In genomic region chr2:158885676-158886045, GRCh38 we compare ENCODE assay signal across 8 cellular contexts.
DNase-seq lines count a peak whose midpoint lies in the region; ATAC-seq, FAIRE-seq and TF ChIP-seq lines count a peak whose summit lies in the region.
"Not testable (repeated sequence)": the region's sequence is repeated elsewhere in the genome, so short reads cannot be mapped to it uniquely, and the experiment has no call there.

No MANE protein-coding gene starts in this region.

- not testable (repeated sequence) for TF ChIP-seq CTCF in Caco-2 (IDR thresholded peaks at IDR 0.05; ENCODE audit: insufficient read depth in 1 of 2, low read depth in 1 of 2, low read length in 1 of 2, severe bottlenecking in 1 of 2, unreplicated experiment in 1 of 2); VCaP (conservative IDR thresholded peaks at IDR 0.05); epithelial cell of esophagus (IDR thresholded peaks at IDR 0.05; ENCODE audit: insufficient read depth, low read depth, low read length, missing control alignments); keratinocyte (optimal IDR thresholded peaks at IDR 0.05 in 1 of 3, IDR thresholded peaks at IDR 0.05 in 1 of 3, conservative IDR thresholded peaks at IDR 0.05 in 1 of 3; ENCODE audit: extremely low read depth in 1 of 3, insufficient read depth in 2 of 3, low read length in 3 of 3); pancreas (IDR thresholded peaks at IDR 0.05); stomach (IDR thresholded peaks at IDR 0.05)

- H3K79me2 ChIP-seq in keratinocyte (ENCODE audit: control insufficient read depth, insufficient read depth, low read length), result not testable (repeated sequence)

- not testable (repeated sequence) for ATAC-seq in pancreas

- H2AFZ ChIP-seq in keratinocyte (ENCODE audit: control insufficient read depth, low read length), result peak overlapping the region; percentile 61

- FAIRE-seq in keratinocyte (lab: Jason Lieb, UNC); pancreas (lab: Jason Lieb, UNC): not testable (repeated sequence)

- WGBS in pancreas, 2 donors, result 25 to 38% methylated on average over 9 of the region's 9 CpGs
- WGBS in stomach, 5 donors, result 33 to 66% (median 47%) methylated on average over 9 of the region's 9 CpGs

- BruUV-seq in Caco-2 (replicated peaks; lab: Mats Ljungman, UMichigan), result not testable (repeated sequence)

- H3K36me3 ChIP-seq in Caco-2 (ENCODE audit: control insufficient read depth, insufficient read depth, low read length); keratinocyte (ENCODE audit: control insufficient read depth in 2 of 2, extremely low read depth in 1 of 2, insufficient read depth in 2 of 2, low read length in 2 of 2); pancreas; stomach: not testable (repeated sequence)

- H3K9me1 ChIP-seq in keratinocyte (ENCODE audit: control insufficient read depth, extremely low read depth, insufficient read depth, low read length), result not testable (repeated sequence)

- dilution Hi-C loops in keratinocyte (cut with MboI; ENCODE audit: extremely low pct_ligation_motif_present, low sequenced_read_pairs), result not testable (repeated sequence)

- not testable (repeated sequence) for H3K27me3 ChIP-seq in Caco-2 (replicated peaks; ENCODE audit: control insufficient read depth, insufficient read depth, low read length); keratinocyte (ENCODE audit: control insufficient read depth, extremely low read depth, insufficient read depth, low read length); pancreas; stomach

- not testable (repeated sequence) for H4K20me1 ChIP-seq in keratinocyte (ENCODE audit: control insufficient read depth, extremely low read depth, insufficient read depth, low read length)

- intact Hi-C loops in Caco-2 (cut with micrococcal nuclease; ENCODE audit: unreplicated experiment), result loop anchor here (1.0 to 5.0 kb wide), 3 partner anchors 9 to 131 kb away; no protein-coding TSS in a partner anchor
- intact Hi-C loops in pancreas (cut with DNase I); stomach (cut with DNase I; ENCODE audit: low total_unique reads): not testable (repeated sequence)

- peak overlapping the region; percentile 59 for H3K4me3 Mint-ChIP-seq in Caco-2 (ENCODE audit: unreplicated experiment)

- peak; percentile 81 to 85 for DNase-seq in Caco-2
- peak; percentile 84 for DNase-seq in HT-29 (ENCODE audit: low spot score)
- peak; percentile 32 to 64 for DNase-seq in NCI-H526 (lab: John Stamatoyannopoulos, UW)
- peak; percentile 93 for DNase-seq in epithelial cell of esophagus (ENCODE audit: low read depth)
- not testable (repeated sequence) for DNase-seq in keratinocyte (ENCODE audit: low read depth, low spot score)
- peak in 5 of 6 donors; percentile 25 to 73 (median 67) for DNase-seq in pancreas
- DNase-seq in stomach, result peak; percentile 45

- peak overlapping the region; percentile 81 for H3K4me2 ChIP-seq in keratinocyte (ENCODE audit: control insufficient read depth, extremely low read depth, insufficient read depth, low read depth, low read length)

- CTCF ChIA-PET in Caco-2 (lab: Charles Lee), result not testable (repeated sequence)

- H3K27ac ChIP-seq in VCaP, result peak overlapping the region; percentile 39
- H3K27ac ChIP-seq in keratinocyte (ENCODE audit: control insufficient read depth, insufficient read depth, low read length), result peak overlapping the region; percentile 72
- H3K27ac ChIP-seq in pancreas, stomach: not testable (repeated sequence)

- not testable (repeated sequence) for H3K4me3 ChIP-seq in Caco-2 (ENCODE audit: low read depth, low read length); pancreas; stomach
- H3K4me3 ChIP-seq in epithelial cell of esophagus (ENCODE audit: low read length), result peak overlapping the region; percentile 34
- peak overlapping the region in 1 of 3 experiments; percentile 59 for H3K4me3 ChIP-seq in keratinocyte (ENCODE audit: control insufficient read depth in 2 of 3, extremely low read depth in 1 of 3, insufficient read depth in 2 of 3, low read depth in 1 of 3, low read length in 3 of 3)

- H3K4me1 Mint-ChIP-seq in Caco-2 (ENCODE audit: low read depth, unreplicated experiment), result peaks cover 26% of the 10 kb centered on the region

- H3K9me3 ChIP-seq in Caco-2; keratinocyte (ENCODE audit: control insufficient read depth, low read depth, low read length); pancreas; stomach: not testable (repeated sequence)

- peaks cover 11% of the 10 kb centered on the region for H3K4me1 ChIP-seq in Caco-2
- H3K4me1 ChIP-seq in keratinocyte (ENCODE audit: control insufficient read depth, extremely low read depth, insufficient read depth, low read length), result peaks cover 39% of the 10 kb centered on the region
- not testable (repeated sequence) for H3K4me1 ChIP-seq in pancreas, stomach

- TF ChIP-seq POLR2A in stomach (IDR thresholded peaks at IDR 0.05), result not testable (repeated sequence)

- not testable (repeated sequence) for H3K36me3 Mint-ChIP-seq in Caco-2 (ENCODE audit: insufficient read depth, unreplicated experiment)

- H3K9me3 Mint-ChIP-seq in Caco-2 (ENCODE audit: unreplicated experiment), result not testable (repeated sequence)

- POLR2A ChIA-PET in Caco-2 (lab: Charles Lee), result not testable (repeated sequence)

- H3K9ac ChIP-seq in keratinocyte (ENCODE audit: control insufficient read depth, extremely low read depth, insufficient read depth, low read length), result peak overlapping the region; percentile 68

- not testable (repeated sequence) for H3K27me3 Mint-ChIP-seq in Caco-2 (ENCODE audit: insufficient read depth, unreplicated experiment)

- H3K27ac Mint-ChIP-seq in Caco-2 (ENCODE audit: unreplicated experiment), result peak overlapping the region; percentile 81

- not testable (repeated sequence) for TF ChIP-seq EP300 in stomach (IDR thresholded peaks at IDR 0.05)
